In the genomic region with DNA sequence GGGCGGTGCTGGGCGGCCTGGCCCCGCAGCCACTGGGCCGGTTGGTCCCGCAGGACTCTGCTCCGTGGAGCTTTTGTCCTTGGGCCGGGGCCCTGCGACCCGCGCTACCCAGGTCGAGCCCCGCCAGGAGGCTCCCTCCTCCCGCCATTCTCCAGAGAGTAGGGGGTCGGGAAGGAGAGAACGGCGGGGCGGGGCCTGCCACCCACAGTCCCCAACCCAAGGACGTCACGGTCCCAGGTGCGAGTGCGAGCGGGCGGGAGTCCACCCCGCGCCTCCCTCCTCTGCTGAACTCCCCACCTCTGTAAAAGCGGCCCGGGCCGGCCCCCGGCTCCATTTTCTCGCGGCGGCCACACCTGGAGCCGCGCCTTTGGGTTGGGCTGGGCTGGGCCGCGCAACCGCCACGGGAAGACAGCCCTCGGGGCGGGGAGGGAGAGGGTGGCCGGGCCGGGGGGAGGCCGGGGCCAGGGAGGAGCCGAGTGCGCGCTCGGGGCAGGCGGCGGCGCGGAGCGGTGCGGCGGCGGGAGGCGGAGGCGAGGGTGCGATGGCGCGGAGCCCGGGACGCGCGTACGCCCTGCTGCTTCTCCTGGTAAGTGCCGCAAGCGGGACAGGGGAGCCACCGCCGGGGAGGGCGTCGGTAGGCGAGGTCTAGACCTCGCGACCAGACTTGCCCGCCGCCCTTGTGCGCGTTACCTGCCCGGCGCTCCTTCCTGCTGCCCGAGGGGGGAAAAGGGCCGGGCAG, we compare ENCODE assay signal across 7 cellular contexts. TPM values are rescaled to one million over a fixed set of nuclear protein-coding genes. Genes with fewer than 3 reads are reported as not detected.
A peak's percentile ranks its signal among the peaks of the same experiment; 100 is the strongest.
DNase-seq lines count a peak whose midpoint lies in the region; ATAC-seq, FAIRE-seq and TF ChIP-seq lines count a peak whose summit lies in the region.

TSS of gene DSG2 (plus strand) at position 467 of the 739 bp plus-strand sequence. CDS start at position 542, 75 bp downstream.

- peak; percentile 93 for DNase-seq in H9
- DNase-seq in MG63: peak; percentile 64
- no peak for DNase-seq in activated T-helper 1 cell treated with anti-CD3 and anti-CD28 coated beads, Interleukin-12 subunit alpha, Interleukin-12 subunit beta, Interleukin-2, Interleukin-4 antibody, amounts not matched to agents 30 ng/mL and 10 ng/mL and 1 ng/mL, durations not matched to agents 14 hours and 24 hours and 36 hours (ENCODE audit: low spot score)
- DNase-seq in glutamatergic neuron: peak; percentile 69
- DNase-seq in pancreas: peak; percentile 88 to 95 (median 91)
- DNase-seq in foreskin melanocyte: no peak

- H3K4me3 Mint-ChIP-seq in H9 (peak within 1 kb of the TSS; percentile 96 to 97), glutamatergic neuron (ENCODE audit: unreplicated experiment) (peak within 1 kb of the TSS; percentile 95)
- H3K4me3 Mint-ChIP-seq in activated T-helper 1 cell treated with anti-CD3 and anti-CD28 coated beads, Interleukin-12 subunit alpha, Interleukin-12 subunit beta, Interleukin-2, Interleukin-4 antibody, amounts not matched to agents 30 ng/mL and 10 ng/mL and 1 ng/mL, durations not matched to agents 14 hours and 24 hours and 36 hours: peak within 1 kb of the TSS; percentile 75

- H3K27me3 ChIP-seq in H9 (ENCODE audit: insufficient read depth, low read length) (no peaks in the 10 kb centered on the region), MG63 (no peaks in the 10 kb centered on the region), pancreas (no peaks in the 10 kb centered on the region)

- peak within 1 kb of the TSS; percentile 74 for H2BK5ac ChIP-seq in H9 (ENCODE audit: insufficient read length, low read length)

- peak within 1 kb of the TSS; percentile 20 for H4K5ac ChIP-seq in H9 (ENCODE audit: insufficient read length, low read depth, low read length)

- H3K4me1 Mint-ChIP-seq in H9 (peaks cover 27 to 30% of the 10 kb centered on the region in 2 experiments), glutamatergic neuron (ENCODE audit: low read depth, unreplicated experiment) (peaks cover 6% of the 10 kb centered on the region)
- H3K4me1 Mint-ChIP-seq in activated T-helper 1 cell treated with anti-CD3 and anti-CD28 coated beads, Interleukin-12 subunit alpha, Interleukin-12 subunit beta, Interleukin-2, Interleukin-4 antibody, amounts not matched to agents 30 ng/mL and 10 ng/mL and 1 ng/mL, durations not matched to agents 14 hours and 24 hours and 36 hours (ENCODE audit: low read depth): no peaks in the 10 kb centered on the region

- H3K4me3 ChIP-seq in MG63: peak within 1 kb of the TSS; percentile 59
- H3K4me3 ChIP-seq in pancreas: peak within 1 kb of the TSS; percentile 47 to 83 (median 64)

- H3K4ac ChIP-seq in H9 (ENCODE audit: low read depth, low read length): peak within 1 kb of the TSS; percentile 89; the same call in 1 of the 2 replicates

- 0 out of 3 replicates have a peak, but pooled peaks have one; percentile 16 for TF ChIP-seq CTCF in H9 (conservative IDR thresholded peaks at IDR 0.05)
- no peak for TF ChIP-seq CTCF in glutamatergic neuron (IDR thresholded peaks at IDR 0.05; ENCODE audit: partially characterized antibody, unreplicated experiment)
- TF ChIP-seq CTCF in pancreas (IDR thresholded peaks at IDR 0.05): no peak

- H3K56ac ChIP-seq in H9 (ENCODE audit: insufficient read length, low read depth, low read length): no peak within 1 kb of the TSS

- H3K4me1 ChIP-seq in H9 (ENCODE audit: insufficient read depth, low read length): peaks cover 3% of the 10 kb centered on the region; the same call in 1 of the 2 replicates
- peaks cover 0 to 9% (median 3%) of the 10 kb centered on the region in 3 donors for H3K4me1 ChIP-seq in pancreas

- H2AFZ ChIP-seq in H9 (ENCODE audit: low read length): peak within 1 kb of the TSS; percentile 44

- peak within 1 kb of the TSS; percentile 99 for H3K14ac ChIP-seq in H9 (ENCODE audit: insufficient read depth, low read length)

- H3K79me2 ChIP-seq in H9 (ENCODE audit: insufficient read depth, low read length): peaks cover 21% of the 10 kb centered on the region; the same call in 1 of the 2 replicates

- no peaks in the 10 kb centered on the region for H3K36me3 ChIP-seq in MG63
- no peaks in the 10 kb centered on the region for H3K36me3 ChIP-seq in pancreas

- no peaks in the 10 kb centered on the region for H4K20me1 ChIP-seq in H9 (ENCODE audit: control insufficient read depth, insufficient read depth, insufficient read length)

- peak within 1 kb of the TSS; percentile 88 for H4K91ac ChIP-seq in H9 (ENCODE audit: insufficient read length, low read depth, low read length)

- peak within 1 kb of the TSS; percentile 91 for H3K9ac ChIP-seq in H9 (ENCODE audit: extremely low read depth, insufficient read length, low read length)

- H3K23me2 ChIP-seq in H9 (ENCODE audit: insufficient read length, low read depth, low read length, poor library complexity, severe bottlenecking): peaks cover 4% of the 10 kb centered on the region

- WGBS in H9 (ENCODE audit: extremely low coverage, insufficient read length, low lambda C conversion rate): no CpG with 5 or more reads among the region's 82 CpGs
- 1 to 2% methylated on average over 59 to 79 of the region's 82 CpGs for WGBS in pancreas, 2 donors

- peak within 1 kb of the TSS; percentile 67 for H3K27ac ChIP-seq in H9 (ENCODE audit: insufficient read length, low read depth, low read length)
- peak within 1 kb of the TSS; percentile 87 to 96 (median 92) for H3K27ac ChIP-seq in pancreas

- peaks cover 0 to 2% (median 0%) of the 10 kb centered on the region in 3 experiments; a peak in 4 of 7 replicates for H3K36me3 Mint-ChIP-seq in H9 (ENCODE audit: insufficient read depth in 1 of 3, low read depth in 3 of 3)
- H3K36me3 Mint-ChIP-seq in activated T-helper 1 cell treated with anti-CD3 and anti-CD28 coated beads, Interleukin-12 subunit alpha, Interleukin-12 subunit beta, Interleukin-2, Interleukin-4 antibody, amounts not matched to agents 30 ng/mL and 10 ng/mL and 1 ng/mL, durations not matched to agents 14 hours and 24 hours and 36 hours (ENCODE audit: low read depth): no peaks in the 10 kb centered on the region
- H3K36me3 Mint-ChIP-seq in glutamatergic neuron (ENCODE audit: unreplicated experiment): no peaks in the 10 kb centered on the region

- peak within 1 kb of the TSS; percentile 97 for H2BK120ac ChIP-seq in H9 (ENCODE audit: low read depth, low read length, poor library complexity, severe bottlenecking)

- no peak for FAIRE-seq in pancreas (lab: Jason Lieb, UNC)

- H4K8ac ChIP-seq in H9 (replicated peaks; ENCODE audit: insufficient read length, low read depth, low read length): no peak within 1 kb of the TSS

- no peaks in the 10 kb centered on the region for H3K9me3 ChIP-seq in H9 (ENCODE audit: control insufficient read depth, low read depth, low read length)
- H3K9me3 ChIP-seq in MG63: no peaks in the 10 kb centered on the region
- no peaks in the 10 kb centered on the region for H3K9me3 ChIP-seq in pancreas

- no peak within 1 kb of the TSS for H2BK15ac ChIP-seq in H9 (ENCODE audit: low read depth, low read length)

- H3K9me3 Mint-ChIP-seq in H9 (peaks cover 0 to 2% of the 10 kb centered on the region in 2 experiments; a peak in 1 of 5 replicates), glutamatergic neuron (ENCODE audit: unreplicated experiment) (peaks cover 2% of the 10 kb centered on the region)
- no peaks in the 10 kb centered on the region for H3K9me3 Mint-ChIP-seq in activated T-helper 1 cell treated with anti-CD3 and anti-CD28 coated beads, Interleukin-12 subunit alpha, Interleukin-12 subunit beta, Interleukin-2, Interleukin-4 antibody, amounts not matched to agents 30 ng/mL and 10 ng/mL and 1 ng/mL, durations not matched to agents 14 hours and 24 hours and 36 hours

- H3K27ac Mint-ChIP-seq in H9: peak within 1 kb of the TSS; percentile 95 to 99 (median 98)
- H3K27ac Mint-ChIP-seq in activated T-helper 1 cell treated with anti-CD3 and anti-CD28 coated beads, Interleukin-12 subunit alpha, Interleukin-12 subunit beta, Interleukin-2, Interleukin-4 antibody, amounts not matched to agents 30 ng/mL and 10 ng/mL and 1 ng/mL, durations not matched to agents 14 hours and 24 hours and 36 hours: no peak within 1 kb of the TSS
- H3K27ac Mint-ChIP-seq in glutamatergic neuron (ENCODE audit: unreplicated experiment): peak within 1 kb of the TSS; percentile 50

- H3K4me2 ChIP-seq in H9 (ENCODE audit: insufficient read depth, insufficient read length, low read length): peak within 1 kb of the TSS; percentile 71

- no peak within 1 kb of the TSS for H3K23ac ChIP-seq in H9 (ENCODE audit: insufficient read length, low read depth, low read length)

- ATAC-seq in GM18508 (IDR thresholded peaks at IDR 0.05; ENCODE audit: insufficient read depth, unreplicated experiment) (peak; percentile 24), pancreas (peak; percentile 92 to 96 (median 95))

- no peak within 1 kb of the TSS for H3T11ph ChIP-seq in H9 (ENCODE audit: low read length)

- peaks cover 3% of the 10 kb centered on the region for H3K27me3 Mint-ChIP-seq in H9 (ENCODE audit: low read depth)
- H3K27me3 Mint-ChIP-seq in activated T-helper 1 cell treated with anti-CD3 and anti-CD28 coated beads, Interleukin-12 subunit alpha, Interleukin-12 subunit beta, Interleukin-2, Interleukin-4 antibody, amounts not matched to agents 30 ng/mL and 10 ng/mL and 1 ng/mL, durations not matched to agents 14 hours and 24 hours and 36 hours (ENCODE audit: insufficient read depth): peaks cover 41% of the 10 kb centered on the region
- peaks cover 9% of the 10 kb centered on the region for H3K27me3 Mint-ChIP-seq in glutamatergic neuron (ENCODE audit: unreplicated experiment)

- H3K79me1 ChIP-seq in H9 (ENCODE audit: insufficient read depth, low read depth, low read length, poor library complexity, severe bottlenecking): peaks cover 4% of the 10 kb centered on the region

- peak within 1 kb of the TSS; percentile 99 for H3K18ac ChIP-seq in H9 (ENCODE audit: insufficient read length, low read depth, low read length)

- intact Hi-C loops in activated T-helper 1 cell treated with anti-CD3 and anti-CD28 coated beads, Interleukin-12 subunit alpha, Interleukin-12 subunit beta, Interleukin-2, Interleukin-4 antibody, amounts not matched to agents 30 ng/mL and 10 ng/mL and 1 ng/mL, durations not matched to agents 14 hours and 24 hours and 36 hours (cut with micrococcal nuclease): no loop called here
- intact Hi-C loops in pancreas (cut with DNase I): no loop called here

- H2BK20ac ChIP-seq in H9 (ENCODE audit: low read depth, low read length, poor library complexity, severe bottlenecking): no peak within 1 kb of the TSS

- H2AK5ac ChIP-seq in H9 (ENCODE audit: insufficient read length, low read length): no peak within 1 kb of the TSS

- H2BK12ac ChIP-seq in H9 (ENCODE audit: insufficient read length, low read depth, low read length): peak within 1 kb of the TSS; percentile 18

RNA-seq across cellular contexts. Expression of gene DSG2, which starts in this region (rescaled TPM):
- total RNA-seq in H9 (2021): 104 and 107 TPM in 2 replicates
- 8.8 and 12.7 TPM in 2 replicates for total RNA-seq in MG63 (2014; rRNA removed; shearing (Covaris generic); ENCODE audit: low replicate concordance)
- 0.18 and 0.42 TPM in 2 replicates for total RNA-seq in activated T-helper 1 cell treated with anti-CD3 and anti-CD28 coated beads, Interleukin-12 subunit alpha, Interleukin-12 subunit beta, Interleukin-2, Interleukin-4 antibody, amounts not matched to agents 30 ng/mL and 10 ng/mL and 1 ng/mL, durations not matched to agents 14 hours and 24 hours and 36 hours
- total RNA-seq in glutamatergic neuron (ENCODE audit: unreplicated experiment): 8.2 TPM
- 10 to 100 TPM; 23.2 to 62.1 (median 26.5) TPM for total RNA-seq in pancreas
- polyA plus RNA-seq in pancreas: 10 to 100 TPM in 1 of 2 donors, 1 to 10 TPM in 1; 7.6 to 15.8 TPM

Comparison
In these comparisons a context has a peak if more than half of its experiments do, and no peak if none do; other contexts are left out.
1. DNase-seq: peak in H9 (single experiment), MG63 (single experiment), glutamatergic neuron (single experiment) and pancreas (6 of 6); none in activated T-helper 1 cell treated with anti-CD3 and anti-CD28 coated beads, Interleukin-12 subunit alpha, Interleukin-12 subunit beta, Interleukin-2, Interleukin-4 antibody, amounts not matched to agents 30 ng/mL and 10 ng/mL and 1 ng/mL, durations not matched to agents 14 hours and 24 hours and 36 hours (single experiment) and foreskin melanocyte (single experiment).
2. Peak in every context shown above with its lines, with median percentiles within 50 percentile points of each other: H3K4me3 Mint-ChIP-seq.